In genomic region chr1:37261129-37261528, GRCh38 we compare ENCODE assay signal across 10 cellular contexts.
"Had no signal": no experiment of that assay in that cellular context is flagged by ENCODE, and none has a peak within 500 bp of the region (broad histone marks: within the 10 kb centered on the region; RNA-seq: fewer than 3 reads in every experiment).

No MANE protein-coding gene starts in this region.

- H2AFZ ChIP-seq: GM23248 had no signal

- H3K9ac ChIP-seq: GM23248, KMS-11 had no signal

- H3K27ac ChIP-seq: GM23248, KMS-11 had no signal

- DNase-seq: GM23248, GOT3, H9, HCEC 1CT, HFFc6, IMR-90, KBM-7 had no signal

- H3K4me3 ChIP-seq: GM23248 had no signal

- H3K9me3 Mint-ChIP-seq: H9 had no signal

- H3K4me2 ChIP-seq: KMS-11 had no signal

- H3K4me3 Mint-ChIP-seq: HFFc6 had no signal

- H3K27ac Mint-ChIP-seq: H9, HFFc6 had no signal

- FAIRE-seq: H54, HTR-8/SVneo had no signal
